ENCODE assay signal across 1 cellular context in genomic region chr5:51099173-51099853, GRCh38.
A peak's percentile ranks its signal among the peaks of the same experiment; 100 is the strongest.
TF ChIP-seq lines count a peak whose summit lies in the region.

No MANE protein-coding gene starts in this region.

TF ChIP-seq in K562, 482 proteins besides CTCF, POLR2A, EP300 and RAD21 (continued from another document and continues in another):
- TF ChIP-seq CTBP1 (IDR thresholded peaks at IDR 0.05; ENCODE audit: borderline replicate concordance) (no peak), TCFL5 (CRISPR knock-in tag; conservative IDR thresholded peaks at IDR 0.05) (peak; percentile 84; the same call in 1 of the 2 replicates), HDAC8 (tag; IDR thresholded peaks at IDR 0.05) (peak; percentile 95), TCF3 (CRISPR knock-in tag; IDR thresholded peaks at IDR 0.05) (no peak), ZNF282 (CRISPR knock-in tag; IDR thresholded peaks at IDR 0.05) (no peak), HIVEP1 (CRISPR knock-in tag; IDR thresholded peaks at IDR 0.05) (peak; percentile 42; the same call in 1 of the 2 replicates), ZNF639 (CRISPR knock-in tag; conservative IDR thresholded peaks at IDR 0.05 in 1 of 2, IDR thresholded peaks at IDR 0.05 in 1 of 2) (peak in 1 of 2 experiments; percentile 84; a peak in 2 of 4 replicates), HDAC1 (IDR thresholded peaks at IDR 0.05) (no peak), SFPQ (IDR thresholded peaks at IDR 0.05; ENCODE audit: low read depth, low read length) (no peak), IRF9 (tag; IDR thresholded peaks at IDR 0.05) (peak; percentile 86), ZSCAN29 (IDR thresholded peaks at IDR 0.05) (no peak), KDM4B (IDR thresholded peaks at IDR 0.05; ENCODE audit: borderline replicate concordance in 2 of 2, low read depth in 1 of 2) (no peak), ZNF134 (CRISPR knock-in tag; conservative IDR thresholded peaks at IDR 0.05) (peak; percentile 67), BMI1 (IDR thresholded peaks at IDR 0.05; ENCODE audit: low read length) (no peak), NELFE (IDR thresholded peaks at IDR 0.05; ENCODE audit: insufficient read depth, insufficient read length) (no peak), SREBF2 (CRISPR knock-in tag; IDR thresholded peaks at IDR 0.05) (no peak), PRMT5 (CRISPR knock-in tag; IDR thresholded peaks at IDR 0.05) (no peak), ADNP (tag; IDR thresholded peaks at IDR 0.05) (no peak), TAF7 (tag; IDR thresholded peaks at IDR 0.05) (peak; percentile 75), ZNF133 (CRISPR knock-in tag; IDR thresholded peaks at IDR 0.05) (no peak), GATA2 (CRISPR knock-in tag; IDR thresholded peaks at IDR 0.05) (no peak), FOXK2 (conservative IDR thresholded peaks at IDR 0.05 in 1 of 2, IDR thresholded peaks at IDR 0.05 in 1 of 2; ENCODE audit: low read depth in 2 of 2) (no peak), TAF9B (IDR thresholded peaks at IDR 0.05; ENCODE audit: partially characterized antibody) (no peak), CHCHD3 (CRISPR knock-in tag; IDR thresholded peaks at IDR 0.05) (no peak), ZNF212 (CRISPR knock-in tag; IDR thresholded peaks at IDR 0.05) (no peak), GTF3C2 (IDR thresholded peaks at IDR 0.05; ENCODE audit: borderline replicate concordance, extremely low read depth, insufficient read length) (no peak), ZNF780A (CRISPR knock-in tag; IDR thresholded peaks at IDR 0.05) (no peak), NFXL1 (CRISPR knock-in tag; IDR thresholded peaks at IDR 0.05) (peak; percentile 85), ZFX (CRISPR knock-in tag; IDR thresholded peaks at IDR 0.05) (no peak), HNRNPLL (IDR thresholded peaks at IDR 0.05; ENCODE audit: low read depth, low read length, poor library complexity, severe bottlenecking) (no peak), ARID4B (CRISPR knock-in tag; IDR thresholded peaks at IDR 0.05) (no peak), POLR2H (tag; IDR thresholded peaks at IDR 0.05; ENCODE audit: low read depth) (peak; percentile 44; the same call in 1 of the 2 replicates), ZNF197 (CRISPR knock-in tag; IDR thresholded peaks at IDR 0.05; ENCODE audit: low read depth) (peak; percentile 91), EWSR1 (IDR thresholded peaks at IDR 0.05; ENCODE audit: borderline replicate concordance, low read depth, partially characterized antibody) (no peak), NR2C2 (CRISPR knock-in tag; IDR thresholded peaks at IDR 0.05) (no peak), NR2C2 (tag; IDR thresholded peaks at IDR 0.05) (peak; percentile 67), TOE1 (IDR thresholded peaks at IDR 0.05; ENCODE audit: borderline replicate concordance) (no peak), TOE1 (CRISPR knock-in tag; IDR thresholded peaks at IDR 0.05; ENCODE audit: borderline replicate concordance, low read depth) (no peak), MBD2 (IDR thresholded peaks at IDR 0.05; ENCODE audit: borderline replicate concordance, low read depth) (no peak), ZNF699 (CRISPR knock-in tag; IDR thresholded peaks at IDR 0.05; ENCODE audit: insufficient replicate concordance) (no peak), THAP7 (CRISPR knock-in tag; IDR thresholded peaks at IDR 0.05) (no peak), VEZF1 (CRISPR knock-in tag; IDR thresholded peaks at IDR 0.05) (0 out of 2 replicates have a peak, but pooled peaks have one; percentile 16), FOXO4 (CRISPR knock-in tag; IDR thresholded peaks at IDR 0.05) (no peak), THAP12 (CRISPR knock-in tag; IDR thresholded peaks at IDR 0.05) (no peak), JUN (IDR thresholded peaks at IDR 0.05; ENCODE audit: borderline replicate concordance, low read depth, low read length) (no peak), JUN (CRISPR knock-in tag; IDR thresholded peaks at IDR 0.05; ENCODE audit: borderline replicate concordance) (no peak), ZFPM2 (CRISPR knock-in tag; IDR thresholded peaks at IDR 0.05) (0 out of 2 replicates have a peak, but pooled peaks have one; percentile 62), NFIC (IDR thresholded peaks at IDR 0.05) (no peak), ZNF395 (CRISPR knock-in tag; IDR thresholded peaks at IDR 0.05) (peak; percentile 93)
